9 cellular contexts compared by ENCODE assay signal in the genomic region with DNA sequence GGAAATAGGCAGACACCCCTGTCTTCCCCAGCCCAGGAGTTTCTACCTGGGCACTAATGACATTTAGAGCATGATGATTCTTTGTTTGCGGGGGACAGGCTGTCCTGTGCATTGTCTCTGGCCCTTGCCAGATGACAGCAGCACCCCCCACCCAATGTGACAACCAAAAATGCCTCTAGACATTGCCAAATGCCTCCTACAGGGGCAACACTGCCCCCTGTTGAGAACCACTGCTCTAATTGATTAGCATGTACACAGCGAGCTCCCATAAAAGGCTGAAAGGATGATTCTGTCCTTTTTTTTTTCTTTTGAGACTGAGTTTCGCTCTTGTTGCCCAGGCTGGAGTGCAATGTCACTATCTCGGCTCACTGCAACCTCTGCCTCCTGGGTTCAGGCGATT. TPM values are rescaled to one million over a fixed set of nuclear protein-coding genes. Genes with fewer than 3 reads are reported as not detected.
A peak's percentile ranks its signal among the peaks of the same experiment; 100 is the strongest.
DNase-seq lines count a peak whose midpoint lies in the region; ATAC-seq and TF ChIP-seq lines count a peak whose summit lies in the region.
"Had no signal": no experiment of that assay in that cellular context is flagged by ENCODE, and none has a peak within 500 bp of the region (broad histone marks: within the 10 kb centered on the region; RNA-seq: fewer than 3 reads in every experiment).

No MANE protein-coding gene starts in this region.

- no peaks in the 10 kb centered on the region for H3K79me2 ChIP-seq in Karpas-422 (ENCODE audit: low read length)

- no peaks in the 10 kb centered on the region for H3K9me3 Mint-ChIP-seq in Calu3 (ENCODE audit: low read depth, unreplicated experiment)
- H3K9me3 Mint-ChIP-seq in nephron progenitor cell = peaks cover 27% of the 10 kb centered on the region

- H3K27me3 Mint-ChIP-seq in Calu3 (ENCODE audit: unreplicated experiment) (peaks cover 48% of the 10 kb centered on the region), nephron progenitor cell (ENCODE audit: low read depth, poor library complexity) (peaks cover 7% of the 10 kb centered on the region)

- H3K4me3 Mint-ChIP-seq in Calu3 (ENCODE audit: low read depth, unreplicated experiment) (no peak overlapping the region), nephron progenitor cell (no peak overlapping the region)

- H4K20me1 ChIP-seq in Karpas-422 (ENCODE audit: insufficient read depth, low read depth, low read length) = no peaks in the 10 kb centered on the region

- no peaks in the 10 kb centered on the region for H3K9me2 ChIP-seq in Karpas-422 (replicated peaks; ENCODE audit: insufficient read depth, low read length)

- no peak overlapping the region for H3K4me3 ChIP-seq in Karpas-422 (ENCODE audit: low read length)
- H3K4me3 ChIP-seq in gastroesophageal sphincter = no peak overlapping the region
- H3K4me3 ChIP-seq: SK-N-MC had no signal

- intact Hi-C loops in Calu3 (cut with micrococcal nuclease; ENCODE audit: unreplicated experiment) = no loop called here

- 100% methylated on average over 1 to 2 of the region's 5 CpGs for WGBS in gastroesophageal sphincter (ENCODE audit: low coverage in 1 of 2), 2 donors

- no peak overlapping the region for H3K4me2 ChIP-seq in Karpas-422 (ENCODE audit: low read depth, low read length, poor library complexity, severe bottlenecking)

- H3K9ac ChIP-seq in Karpas-422 (ENCODE audit: low read length) = no peak overlapping the region

- no peaks in the 10 kb centered on the region for H3K36me3 ChIP-seq in Karpas-422 (ENCODE audit: insufficient read depth, low read length)
- H3K36me3 ChIP-seq in gastroesophageal sphincter = no peaks in the 10 kb centered on the region

- TF ChIP-seq CTCF in Calu3 (IDR thresholded peaks at IDR 0.05; ENCODE audit: unreplicated experiment) (no peak), nephron progenitor cell (IDR thresholded peaks at IDR 0.05) (peak; percentile 37), gastroesophageal sphincter (IDR thresholded peaks at IDR 0.05) (peak in 2 of 4 experiments; percentile 10 to 36)

- no peak overlapping the region for H3K27ac Mint-ChIP-seq in Calu3 (ENCODE audit: unreplicated experiment)
- H3K27ac Mint-ChIP-seq in nephron progenitor cell = no peak overlapping the region

- H3K27me3 ChIP-seq in Karpas-422 (ENCODE audit: low read length) (no peaks in the 10 kb centered on the region), gastroesophageal sphincter (peaks cover 5% of the 10 kb centered on the region)

- TF ChIP-seq EP300 in gastroesophageal sphincter (IDR thresholded peaks at IDR 0.05) = no peak

- H3K27ac ChIP-seq in Karpas-422 (ENCODE audit: low read length) = no peak overlapping the region
- peak overlapping the region in 1 of 4 donors; percentile 27 for H3K27ac ChIP-seq in gastroesophageal sphincter
- H3K27ac ChIP-seq: SK-N-MC had no signal

- H3K4me1 Mint-ChIP-seq in Calu3 (ENCODE audit: low read depth, unreplicated experiment) (peaks cover 7% of the 10 kb centered on the region), nephron progenitor cell (peaks cover 61% of the 10 kb centered on the region)

- H3K36me3 Mint-ChIP-seq in Calu3 (ENCODE audit: insufficient read depth, unreplicated experiment) = no peaks in the 10 kb centered on the region
- H3K36me3 Mint-ChIP-seq in nephron progenitor cell (ENCODE audit: low read depth) = peaks cover 4% of the 10 kb centered on the region

- H3K4me1 ChIP-seq in Karpas-422 (ENCODE audit: low read length) (no peaks in the 10 kb centered on the region), gastroesophageal sphincter (peaks cover 0 to 14% (median 3%) of the 10 kb centered on the region in 3 donors)

- TF ChIP-seq POLR2A in gastroesophageal sphincter (IDR thresholded peaks at IDR 0.05) = no peak

- DNase-seq in Calu3 = peak; percentile 27
- DNase-seq in Karpas-422 = peak; percentile 82
- peak; percentile 7 for DNase-seq in activated naive CD8-positive, alpha-beta T cell treated with anti-CD3 and anti-CD28 coated beads, Interleukin-2, amount 50 U/mL, for 16 hours (ENCODE audit: low read depth, low spot score)
- DNase-seq in nephron progenitor cell = peak; percentile 34
- no peak for DNase-seq in 8988T
- no peak for DNase-seq in epidermal melanocyte (ENCODE audit: insufficient read length, low spot score)
- DNase-seq in NCI-H510A treated with DMSO at 0.1 percent for 48 hours (lab: John Stamatoyannopoulos, UW) = no peak

- H3K9me3 ChIP-seq in Karpas-422 (ENCODE audit: low read length) = no peaks in the 10 kb centered on the region
- no peaks in the 10 kb centered on the region for H3K9me3 ChIP-seq in gastroesophageal sphincter

- CTCF ChIA-PET in Calu3 (lab: Charles Lee) = interaction anchor here (0.7 to 0.9 kb wide), 2 partner anchors 99 to 186 kb away, joined by 3 to 5 read pairs; no protein-coding TSS in a partner anchor

- H2AFZ ChIP-seq in Karpas-422 (ENCODE audit: low read length) = no peak overlapping the region

- no peak for ATAC-seq in gastroesophageal sphincter

- BruUV-seq in Calu3 (replicated peaks; lab: Mats Ljungman, UMichigan) = no TSS peak

RNA-seq across cellular contexts. Expression of a gene that starts 50.5 kb away (rescaled TPM):
- total RNA-seq in Calu3 (2022) = 0.91 and 0.97 TPM in 2 replicates
- total RNA-seq in Karpas-422 (2014; rRNA removed; shearing (Covaris generic); ENCODE audit: low replicate concordance) = 0.32 and 0.71 TPM in 2 replicates
- 1 to 10 TPM in 3 of 4 donors, not detected in 1; 1.1 to 1.8 (median 1.8) TPM for total RNA-seq in gastroesophageal sphincter

Comparison
In these comparisons a context has a peak if more than half of its experiments do, and no peak if none do; other contexts are left out.
1. DNase-seq: peak in Calu3 (single experiment), Karpas-422 (single experiment), activated naive CD8-positive, alpha-beta T cell treated with anti-CD3 and anti-CD28 coated beads, Interleukin-2, amount 50 U/mL, for 16 hours (single experiment) and nephron progenitor cell (single experiment); none in 8988T (single experiment), epidermal melanocyte (single experiment) and NCI-H510A treated with DMSO at 0.1 percent for 48 hours (single experiment).